Comparison of ENCODE assay signal across 20 cellular contexts in the genomic region with DNA sequence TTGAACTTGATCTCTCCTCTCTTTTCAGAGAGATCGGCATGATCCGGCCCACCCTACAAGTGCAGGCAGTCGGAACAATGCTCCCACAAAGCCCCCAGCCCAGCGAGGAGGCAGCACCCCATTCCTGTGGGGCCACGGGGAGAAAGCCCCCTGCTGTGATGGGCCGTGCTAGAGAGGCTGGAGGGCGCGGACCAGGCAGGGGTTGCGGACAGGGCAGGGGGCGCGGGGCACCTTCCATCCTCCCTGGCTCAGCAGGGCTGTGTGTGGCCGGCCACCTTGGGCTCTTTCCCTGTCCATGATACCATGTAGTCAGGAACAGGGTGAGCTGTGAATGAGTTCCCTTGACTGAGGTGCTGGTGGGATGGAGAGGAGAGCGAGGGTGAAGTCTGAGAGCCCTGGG.
"Had no signal": no experiment of that assay in that cellular context is flagged by ENCODE, and none has a peak within 500 bp of the region (broad histone marks: within the 10 kb centered on the region; RNA-seq: fewer than 3 reads in every experiment).

No MANE protein-coding gene starts in this region.

- H3K9me3 ChIP-seq: esophagus squamous epithelium, gastroesophageal sphincter, left ventricle myocardium inferior, lower lobe of right lung, prostate gland, right lobe of liver, thoracic aorta had no signal

- DNase-seq: cortex of kidney; effector memory CD4-positive, alpha-beta T cell; esophagus squamous epithelium; foreskin fibroblast; glutamatergic neuron; immature natural killer cell; left cardiac atrium; left ventricle myocardium inferior; lower lobe of right lung; retina; right lobe of liver; stimulated activated CD4-positive, alpha-beta T cell treated with anti-CD3 and anti-CD28 coated beads, Interleukin-4, amount 100 ng/mL, for 1 hour; stimulated activated CD8-positive, alpha-beta memory T cell treated with anti-CD3 and anti-CD28 coated beads, Interleukin-4, amount 100 ng/mL, for 48 hours; stimulated activated naive CD8-positive, alpha-beta T cell treated with anti-CD3 and anti-CD28 coated beads, Interleukin-15, Interleukin-2, amounts not matched to agents 100 U/mL and 50 U/mL, for 24 hours had no signal

- H3K36me3 ChIP-seq: esophagus squamous epithelium, gastroesophageal sphincter, left ventricle myocardium inferior, lower lobe of right lung, neural progenitor cell, prostate gland, right lobe of liver, thoracic aorta had no signal

- H3K4me1 ChIP-seq: esophagus squamous epithelium, gastroesophageal sphincter, left ventricle myocardium inferior, lower lobe of right lung, parathyroid adenoma, prostate gland, right lobe of liver had no signal

- H3K27ac ChIP-seq: esophagus squamous epithelium, gastroesophageal sphincter, left ventricle myocardium inferior, lower lobe of right lung, neural progenitor cell, parathyroid adenoma, prostate gland, right lobe of liver, thoracic aorta had no signal

- ATAC-seq: gastroesophageal sphincter; left cardiac atrium; lower lobe of right lung; stimulated activated effector memory CD8-positive, alpha-beta T cell treated with anti-CD3 and anti-CD28 coated beads, Interleukin-12 subunit alpha, Interleukin-12 subunit beta, amount 100 ng/mL, for 72 hours; stimulated activated naive CD8-positive, alpha-beta T cell treated with anti-CD3 and anti-CD28 coated beads, Interleukin-15, Interleukin-2, amounts not matched to agents 100 U/mL and 50 U/mL, for 24 hours had no signal

- H3K4me3 ChIP-seq: esophagus squamous epithelium, gastroesophageal sphincter, left ventricle myocardium inferior, lower lobe of right lung, neural progenitor cell, prostate gland, right lobe of liver, thoracic aorta had no signal
